8 cellular contexts compared by ENCODE assay signal in the genomic region with DNA sequence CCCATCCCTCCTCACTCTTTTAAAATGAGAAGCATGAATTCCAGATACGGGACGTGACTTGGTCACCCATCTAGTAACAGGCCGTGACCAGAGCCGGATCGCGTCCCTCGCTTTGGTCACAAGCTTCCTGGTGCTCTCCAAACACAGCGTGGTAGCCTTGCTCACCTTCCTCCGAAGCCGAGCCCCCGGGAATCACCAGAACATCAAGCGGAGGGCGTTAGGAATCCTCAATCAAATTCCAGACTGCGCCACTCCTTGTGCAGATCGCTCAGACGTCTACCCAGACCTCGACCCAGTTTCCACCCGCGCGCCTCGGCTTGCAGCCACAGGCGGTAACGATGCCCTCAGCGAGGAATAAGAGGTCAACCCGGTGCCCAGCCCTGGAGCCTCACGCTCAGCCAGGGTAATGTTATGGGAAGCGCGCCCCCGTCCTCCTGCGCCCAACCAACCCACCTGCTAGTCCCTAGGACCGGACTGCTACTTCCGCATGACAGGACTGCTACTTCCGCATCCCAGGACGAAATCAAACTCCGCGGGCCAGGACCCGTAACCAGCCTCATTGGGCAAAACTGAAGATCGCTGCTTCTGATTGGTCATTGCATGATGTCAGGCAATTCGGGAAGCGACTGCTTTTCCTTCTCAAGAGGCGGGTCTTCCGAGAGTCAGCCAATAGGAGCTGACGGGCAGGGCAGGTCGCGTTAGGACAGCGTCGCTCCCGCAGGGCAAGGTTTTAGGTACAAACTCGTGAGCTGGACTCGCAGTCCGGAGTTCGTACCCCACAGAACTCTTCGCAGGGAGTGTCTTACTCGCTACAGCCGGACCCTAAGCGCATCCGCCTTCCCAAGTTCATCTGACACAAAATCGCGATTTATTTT. TPM values are rescaled to one million over a fixed set of nuclear protein-coding genes. Genes with fewer than 3 reads are reported as not detected.
DNase-seq lines count a peak whose midpoint lies in the region; ATAC-seq and TF ChIP-seq lines count a peak whose summit lies in the region.

Gene MTFR2 (minus strand): TSS at position 501 of the 875 bp plus-strand sequence. CDS start 1,212 bp downstream, outside the sequence.

- intact Hi-C loops in left lung (cut with DNase I): no loop called here

- H3K36me3 ChIP-seq in left lung: no peaks in the 10 kb centered on the region

- H3K4me1 ChIP-seq in left lung: peaks cover 0 to 33% of the 10 kb centered on the region in 2 donors

- DNase-seq in CD1c-positive myeloid dendritic cell (ENCODE audit: extremely low spot score): peak; percentile 100
- peak; percentile 96 for DNase-seq in NCI-H748 treated with DMSO at 0.1 percent for 48 hours (lab: John Stamatoyannopoulos, UW)
- peak; percentile 89 for DNase-seq in activated CD4-positive, alpha-beta T cell treated with anti-CD3 and anti-CD28 coated beads, Interleukin-2, amount 50 U/mL, for 1 hour
- DNase-seq in dermis blood vessel endothelial cell: peak; percentile 100
- DNase-seq in left lung: peak; percentile 93 to 97
- DNase-seq in stimulated activated CD4-positive, alpha-beta T cell treated with anti-CD3 and anti-CD28 coated beads, Interleukin-2, amount 100 ng/mL, for 4 hours (ENCODE audit: low read depth): peak; percentile 85

- H3K9me3 ChIP-seq in left lung: no peaks in the 10 kb centered on the region

- H3K4me3 ChIP-seq in left lung: peak within 1 kb of the TSS; percentile 64 to 74

- no peaks in the 10 kb centered on the region for H3K27me3 ChIP-seq in left lung

- peak within 1 kb of the TSS; percentile 28 to 78 for H3K27ac ChIP-seq in left lung

- TF ChIP-seq CTCF in left lung (IDR thresholded peaks at IDR 0.05): no peak

- peak; percentile 97 for ATAC-seq in GM19397 (IDR thresholded peaks at IDR 0.05; ENCODE audit: unreplicated experiment)
- peak; percentile 98 for ATAC-seq in HG03565 (IDR thresholded peaks at IDR 0.05; ENCODE audit: unreplicated experiment)
- peak; percentile 98 for ATAC-seq in left lung

RNA-seq across cellular contexts. Expression of gene MTFR2, which starts in this region (rescaled TPM):
- 1.2 and 3.4 TPM in 2 replicates for total RNA-seq in dermis blood vessel endothelial cell
- total RNA-seq in left lung: 1 to 10 TPM; 1.6 to 2.0 TPM

Comparison
In these comparisons a context has a peak if more than half of its experiments do, and no peak if none do; other contexts are left out.
1. Peak in every context shown above with its lines: DNase-seq, ATAC-seq, H3K4me3 ChIP-seq and H3K27ac ChIP-seq.